In genomic region chr9:129726322-129727160, GRCh38 we compare ENCODE assay signal across 8 cellular contexts. TPM values are rescaled to one million over a fixed set of nuclear protein-coding genes. Genes with fewer than 3 reads are reported as not detected.
DNase-seq lines count a peak whose midpoint lies in the region; ATAC-seq, FAIRE-seq and TF ChIP-seq lines count a peak whose summit lies in the region.

No MANE protein-coding gene starts in this region.

- intact Hi-C loops in left ventricle myocardium superior (cut with micrococcal nuclease) (no loop called here), gastrocnemius medialis (cut with DNase I; ENCODE audit: low total_unique reads) (no loop called here)

- H3K36me3 ChIP-seq in gastrocnemius medialis: no peaks in the 10 kb centered on the region

- DNase-seq in NCI-H1092 (lab: John Stamatoyannopoulos, UW) (peak; percentile 63), amniotic stem cell (lab: John Stamatoyannopoulos, UW) (peak; percentile 53), left ventricle myocardium superior (peak; percentile 79), gastrocnemius medialis (peak; percentile 10 to 62)

- peak overlapping the region; percentile 42 for H3K4me3 Mint-ChIP-seq in T-helper 1 cell treated with Interleukin-12 subunit alpha and Interleukin-12 subunit beta and Interleukin-4 antibody, amounts not matched to agents 30 μg/mL and 1 μg/mL, for 36 hours

- peaks cover 8% of the 10 kb centered on the region for H3K27me3 Mint-ChIP-seq in T-helper 1 cell treated with Interleukin-12 subunit alpha and Interleukin-12 subunit beta and Interleukin-4 antibody, amounts not matched to agents 30 μg/mL and 1 μg/mL, for 36 hours (ENCODE audit: low read depth)

- H3K9me3 ChIP-seq in gastrocnemius medialis: no peaks in the 10 kb centered on the region

- ATAC-seq in left ventricle myocardium superior (peak; percentile 93), gastrocnemius medialis (peak; percentile 54 to 68), HG03159 (IDR thresholded peaks at IDR 0.05; ENCODE audit: unreplicated experiment) (no peak), HG03354 (IDR thresholded peaks at IDR 0.05; ENCODE audit: poor library complexity, severe bottlenecking, unreplicated experiment) (no peak)

- no peaks in the 10 kb centered on the region for H3K36me3 Mint-ChIP-seq in T-helper 1 cell treated with Interleukin-12 subunit alpha and Interleukin-12 subunit beta and Interleukin-4 antibody, amounts not matched to agents 30 μg/mL and 1 μg/mL, for 36 hours (ENCODE audit: low read depth)

- H3K4me1 ChIP-seq in gastrocnemius medialis: peaks cover 8% of the 10 kb centered on the region in 2 donors

- H3K27ac ChIP-seq in gastrocnemius medialis: peak overlapping the region in 1 of 4 donors; percentile 3

- no peak overlapping the region for H3K27ac Mint-ChIP-seq in T-helper 1 cell treated with Interleukin-12 subunit alpha and Interleukin-12 subunit beta and Interleukin-4 antibody, amounts not matched to agents 30 μg/mL and 1 μg/mL, for 36 hours

- TF ChIP-seq CTCF in gastrocnemius medialis (IDR thresholded peaks at IDR 0.05 in 4 of 5, conservative IDR thresholded peaks at IDR 0.05 in 1 of 5): peak; percentile 50 to 80 (median 71)

- no peaks in the 10 kb centered on the region for H3K9me3 Mint-ChIP-seq in T-helper 1 cell treated with Interleukin-12 subunit alpha and Interleukin-12 subunit beta and Interleukin-4 antibody, amounts not matched to agents 30 μg/mL and 1 μg/mL, for 36 hours

- TF ChIP-seq POLR2A in gastrocnemius medialis (IDR thresholded peaks at IDR 0.05): no peak

- in situ Hi-C loops in gastrocnemius medialis (cut with MboI; ENCODE audit: low sequenced_read_pairs in 4 of 4): no loop called here

- H3K4me3 ChIP-seq in gastrocnemius medialis: peak overlapping the region in 2 of 4 donors; percentile 8 to 18

- FAIRE-seq in G401.6 (lab: Jason Lieb, UNC): peak; percentile 78

- peaks cover 7% of the 10 kb centered on the region for H3K4me1 Mint-ChIP-seq in T-helper 1 cell treated with Interleukin-12 subunit alpha and Interleukin-12 subunit beta and Interleukin-4 antibody, amounts not matched to agents 30 μg/mL and 1 μg/mL, for 36 hours (ENCODE audit: low read depth)

- peaks cover 0 to 3% (median 0%) of the 10 kb centered on the region in 3 donors for H3K27me3 ChIP-seq in gastrocnemius medialis

RNA-seq across cellular contexts. Expression of gene PTGES, which starts 26.3 kb away (rescaled TPM):
- total RNA-seq in left ventricle myocardium superior: 2.4 TPM
- total RNA-seq in gastrocnemius medialis: 1 to 10 TPM in 1 of 4 donors, under 1 TPM in 2, not detected in 1; 0.23 to 1.2 (median 0.51) TPM

Comparison
In these comparisons a context has a peak if more than half of its experiments do, and no peak if none do; other contexts are left out.
1. ATAC-seq: peak in left ventricle myocardium superior (single experiment) and gastrocnemius medialis (2 of 2); none in HG03159 (single experiment) and HG03354 (single experiment).
2. Peak in every context shown above with its lines, with median percentiles within 50 percentile points of each other: DNase-seq.